12 cellular contexts compared by ENCODE assay signal in the genomic region with DNA sequence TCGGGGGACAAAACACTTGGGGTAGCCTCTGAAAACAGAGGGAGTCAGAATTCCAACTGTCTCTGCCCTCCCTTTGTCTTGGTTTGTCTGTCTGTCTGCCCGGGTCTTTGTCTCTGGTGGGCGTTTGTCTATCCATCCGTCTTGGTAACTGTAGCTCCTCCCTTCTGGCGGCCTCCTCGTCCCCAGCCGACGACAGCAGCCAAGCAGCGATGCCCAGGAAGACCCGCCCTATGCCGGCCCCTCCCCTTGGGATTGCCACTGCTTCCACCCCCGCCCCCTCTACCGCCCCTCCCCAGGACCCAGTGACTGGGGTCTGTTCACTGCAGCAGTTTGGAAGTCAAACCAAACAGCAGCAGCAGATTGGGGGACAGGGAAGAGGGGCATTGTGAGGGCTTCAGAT. TPM values are rescaled to one million over a fixed set of nuclear protein-coding genes. Genes with fewer than 3 reads are reported as not detected.
A peak's percentile ranks its signal among the peaks of the same experiment; 100 is the strongest.
DNase-seq lines count a peak whose midpoint lies in the region; ATAC-seq and TF ChIP-seq lines count a peak whose summit lies in the region.
"Had no signal": no experiment of that assay in that cellular context is flagged by ENCODE, and none has a peak within 500 bp of the region (broad histone marks: within the 10 kb centered on the region; RNA-seq: fewer than 3 reads in every experiment).

No MANE protein-coding gene starts in this region.

- TF ChIP-seq EP300 in transverse colon (IDR thresholded peaks at IDR 0.05; ENCODE audit: low read depth) = no peak

- H3K4me3 Mint-ChIP-seq in activated naive CD4-positive, alpha-beta T cell treated with anti-CD3 and anti-CD28 coated beads, Interleukin-2, amount 50 U/mL, for 24 hours = peak overlapping the region; percentile 31
- peak overlapping the region; percentile 32 for H3K4me3 Mint-ChIP-seq in activated T-helper 1 cell treated with anti-CD3 and anti-CD28 coated beads, Interleukin-12 subunit alpha, Interleukin-12 subunit beta, Interleukin-2, Interleukin-4 antibody, amounts not matched to agents 30 ng/mL and 10 ng/mL and 1 ng/mL, durations not matched to agents 14 hours and 24 hours and 36 hours

- no peak overlapping the region for H3K4me3 ChIP-seq in transverse colon

- H3K9me3 Mint-ChIP-seq in activated naive CD4-positive, alpha-beta T cell treated with anti-CD3 and anti-CD28 coated beads, Interleukin-2, amount 50 U/mL, for 24 hours = no peaks in the 10 kb centered on the region
- H3K9me3 Mint-ChIP-seq in activated naive CD4-positive, alpha-beta T cell treated with anti-CD3 and anti-CD28 coated beads, Interleukin-2, amount 50 U/mL, for 72 hours = no peaks in the 10 kb centered on the region
- H3K9me3 Mint-ChIP-seq in activated T-helper 1 cell treated with anti-CD3 and anti-CD28 coated beads, Interleukin-12 subunit alpha, Interleukin-12 subunit beta, Interleukin-2, Interleukin-4 antibody, amounts not matched to agents 30 ng/mL and 10 ng/mL and 1 ng/mL, durations not matched to agents 14 hours and 24 hours and 36 hours = no peaks in the 10 kb centered on the region
- H3K9me3 Mint-ChIP-seq: activated T-cell treated with anti-CD3 and anti-CD28 coated beads, Interleukin-2, amount 50 U/mL, for 4 hours had no signal

- H3K36me3 ChIP-seq in transverse colon = no peaks in the 10 kb centered on the region

- H3K27me3 ChIP-seq in transverse colon = no peaks in the 10 kb centered on the region
- H3K27me3 ChIP-seq: dorsolateral prefrontal cortex had no signal

- TF ChIP-seq CTCF in transverse colon (IDR thresholded peaks at IDR 0.05) = no peak

- H3K36me3 Mint-ChIP-seq in activated naive CD4-positive, alpha-beta T cell treated with anti-CD3 and anti-CD28 coated beads, Interleukin-2, amount 50 U/mL, for 24 hours = no peaks in the 10 kb centered on the region
- no peaks in the 10 kb centered on the region for H3K36me3 Mint-ChIP-seq in activated naive CD4-positive, alpha-beta T cell treated with anti-CD3 and anti-CD28 coated beads, Interleukin-2, amount 50 U/mL, for 72 hours
- peaks cover 4% of the 10 kb centered on the region for H3K36me3 Mint-ChIP-seq in activated T-helper 1 cell treated with anti-CD3 and anti-CD28 coated beads, Interleukin-12 subunit alpha, Interleukin-12 subunit beta, Interleukin-2, Interleukin-4 antibody, amounts not matched to agents 30 ng/mL and 10 ng/mL and 1 ng/mL, durations not matched to agents 14 hours and 24 hours and 36 hours (ENCODE audit: low read depth)

- no peak for ATAC-seq in activated naive CD4-positive, alpha-beta T cell treated with anti-CD3 and anti-CD28 coated beads, Interleukin-2, amount 50 U/mL, for 72 hours
- ATAC-seq in GM18520 (IDR thresholded peaks at IDR 0.05; ENCODE audit: unreplicated experiment) = no peak
- ATAC-seq: activated T-cell treated with anti-CD3 and anti-CD28 coated beads, Interleukin-2, amount 50 U/mL, for 4 hours had no signal

- no peaks in the 10 kb centered on the region for H3K27me3 Mint-ChIP-seq in activated naive CD4-positive, alpha-beta T cell treated with anti-CD3 and anti-CD28 coated beads, Interleukin-2, amount 50 U/mL, for 24 hours
- H3K27me3 Mint-ChIP-seq in activated T-helper 1 cell treated with anti-CD3 and anti-CD28 coated beads, Interleukin-12 subunit alpha, Interleukin-12 subunit beta, Interleukin-2, Interleukin-4 antibody, amounts not matched to agents 30 ng/mL and 10 ng/mL and 1 ng/mL, durations not matched to agents 14 hours and 24 hours and 36 hours (ENCODE audit: insufficient read depth) = no peaks in the 10 kb centered on the region

- TF ChIP-seq POLR2A in transverse colon (IDR thresholded peaks at IDR 0.05) = no peak

- no peaks in the 10 kb centered on the region for H3K9me3 ChIP-seq in transverse colon

- in situ Hi-C loops in transverse colon (cut with MboI; ENCODE audit: low pct_ligation_motif_present in 1 of 4, low pct_unique_long_range_greater_than_20kb in 1 of 4, low sequenced_read_pairs in 3 of 4) = no loop called here

- no peak overlapping the region for H3K27ac Mint-ChIP-seq in activated naive CD4-positive, alpha-beta T cell treated with anti-CD3 and anti-CD28 coated beads, Interleukin-2, amount 50 U/mL, for 24 hours
- no peak overlapping the region for H3K27ac Mint-ChIP-seq in activated naive CD4-positive, alpha-beta T cell treated with anti-CD3 and anti-CD28 coated beads, Interleukin-2, amount 50 U/mL, for 72 hours
- H3K27ac Mint-ChIP-seq in activated T-helper 1 cell treated with anti-CD3 and anti-CD28 coated beads, Interleukin-12 subunit alpha, Interleukin-12 subunit beta, Interleukin-2, Interleukin-4 antibody, amounts not matched to agents 30 ng/mL and 10 ng/mL and 1 ng/mL, durations not matched to agents 14 hours and 24 hours and 36 hours = no peak overlapping the region

- H3K4me1 Mint-ChIP-seq in activated naive CD4-positive, alpha-beta T cell treated with anti-CD3 and anti-CD28 coated beads, Interleukin-2, amount 50 U/mL, for 24 hours = peaks cover 65% of the 10 kb centered on the region
- H3K4me1 Mint-ChIP-seq in activated T-helper 1 cell treated with anti-CD3 and anti-CD28 coated beads, Interleukin-12 subunit alpha, Interleukin-12 subunit beta, Interleukin-2, Interleukin-4 antibody, amounts not matched to agents 30 ng/mL and 10 ng/mL and 1 ng/mL, durations not matched to agents 14 hours and 24 hours and 36 hours (ENCODE audit: low read depth) = peaks cover 65% of the 10 kb centered on the region

- peaks cover 25 to 45% (median 39%) of the 10 kb centered on the region in 4 donors for H3K4me1 ChIP-seq in transverse colon

- intact Hi-C loops in activated T-helper 1 cell treated with anti-CD3 and anti-CD28 coated beads, Interleukin-12 subunit alpha, Interleukin-12 subunit beta, Interleukin-2, Interleukin-4 antibody, amounts not matched to agents 30 ng/mL and 10 ng/mL and 1 ng/mL, durations not matched to agents 14 hours and 24 hours and 36 hours (cut with micrococcal nuclease) = no loop called here
- intact Hi-C loops in transverse colon (cut with DNase I; ENCODE audit: low total_unique reads) = no loop called here

- H3K27ac ChIP-seq in transverse colon = peak overlapping the region; percentile 18 to 93 (median 80)
- H3K27ac ChIP-seq: C4-2B had no signal

- 36% methylated on average over 11 of the region's 13 CpGs; no CpG with 5 or more reads in 1 of the 2 donors for WGBS in transverse colon (ENCODE audit: low coverage in 1 of 2), 2 donors

- DNase-seq in activated naive CD4-positive, alpha-beta T cell treated with anti-CD3 and anti-CD28 coated beads, Interleukin-2, amount 50 U/mL, for 72 hours (ENCODE audit: low spot score in 2 of 2) = no peak
- DNase-seq in activated T-helper 1 cell treated with anti-CD3 and anti-CD28 coated beads, Interleukin-12 subunit alpha, Interleukin-12 subunit beta, Interleukin-2, Interleukin-4 antibody, amounts not matched to agents 30 ng/mL and 10 ng/mL and 1 ng/mL, durations not matched to agents 14 hours and 24 hours and 36 hours (ENCODE audit: low spot score) = no peak
- DNase-seq in islet precursor cell (peak; percentile 91), transverse colon (peak; percentile 43), NCI-H446 treated with DMSO at 0.1 percent for 48 hours (lab: John Stamatoyannopoulos, UW) (no peak)
- no peak for DNase-seq in activated CD8-positive, alpha-beta memory T cell treated with anti-CD3 and anti-CD28 coated beads, Interleukin-2, amount 50 U/mL, for 4 hours
- DNase-seq: activated T-cell treated with anti-CD3 and anti-CD28 coated beads, Interleukin-2, amount 50 U/mL, for 4 hours; dorsolateral prefrontal cortex; NCI-H187 had no signal

RNA-seq across cellular contexts. Expression of a gene that starts 2.2 kb away (rescaled TPM):
- total RNA-seq in activated naive CD4-positive, alpha-beta T cell treated with anti-CD3 and anti-CD28 coated beads, Interleukin-2, amount 50 U/mL, for 72 hours = 10 to 100 TPM; 15.5 to 23.5 TPM
- total RNA-seq in activated T-helper 1 cell treated with anti-CD3 and anti-CD28 coated beads, Interleukin-12 subunit alpha, Interleukin-12 subunit beta, Interleukin-2, Interleukin-4 antibody, amounts not matched to agents 30 ng/mL and 10 ng/mL and 1 ng/mL, durations not matched to agents 14 hours and 24 hours and 36 hours = 58.6 and 61.6 TPM in 2 replicates
- 10 to 100 TPM in 1 of 4 donors, 1 to 10 TPM in 2, not detected in 1; 2.6 to 15.4 (median 7.6) TPM for total RNA-seq in transverse colon

RNA-seq across cellular contexts. Expression of a gene that starts 27.2 kb away (rescaled TPM):
- 10 to 100 TPM; 71.4 to 76.3 TPM for total RNA-seq in activated naive CD4-positive, alpha-beta T cell treated with anti-CD3 and anti-CD28 coated beads, Interleukin-2, amount 50 U/mL, for 72 hours
- total RNA-seq in activated T-helper 1 cell treated with anti-CD3 and anti-CD28 coated beads, Interleukin-12 subunit alpha, Interleukin-12 subunit beta, Interleukin-2, Interleukin-4 antibody, amounts not matched to agents 30 ng/mL and 10 ng/mL and 1 ng/mL, durations not matched to agents 14 hours and 24 hours and 36 hours = 258 and 266 TPM in 2 replicates
- total RNA-seq in transverse colon = 1 to 10 TPM in 3 of 4 donors, under 1 TPM in 1; 0.60 to 8.3 (median 2.9) TPM

RNA-seq across cellular contexts. Expression of a gene that starts 33.9 kb away (rescaled TPM):
- 10 to 100 TPM; 32.8 to 76.3 TPM for total RNA-seq in activated naive CD4-positive, alpha-beta T cell treated with anti-CD3 and anti-CD28 coated beads, Interleukin-2, amount 50 U/mL, for 72 hours
- total RNA-seq in activated T-helper 1 cell treated with anti-CD3 and anti-CD28 coated beads, Interleukin-12 subunit alpha, Interleukin-12 subunit beta, Interleukin-2, Interleukin-4 antibody, amounts not matched to agents 30 ng/mL and 10 ng/mL and 1 ng/mL, durations not matched to agents 14 hours and 24 hours and 36 hours = 61.2 and 68.4 TPM in 2 replicates
- 10 to 100 TPM in 3 of 4 donors, 1 to 10 TPM in 1; 6.5 to 31.8 (median 18.8) TPM for total RNA-seq in transverse colon

RNA-seq across cellular contexts. Expression of a gene that starts 53.5 kb away (rescaled TPM):
- 10 to 100 TPM; 24.4 to 55.8 TPM for total RNA-seq in activated naive CD4-positive, alpha-beta T cell treated with anti-CD3 and anti-CD28 coated beads, Interleukin-2, amount 50 U/mL, for 72 hours
- 21.7 and 22.6 TPM in 2 replicates for total RNA-seq in activated T-helper 1 cell treated with anti-CD3 and anti-CD28 coated beads, Interleukin-12 subunit alpha, Interleukin-12 subunit beta, Interleukin-2, Interleukin-4 antibody, amounts not matched to agents 30 ng/mL and 10 ng/mL and 1 ng/mL, durations not matched to agents 14 hours and 24 hours and 36 hours
- total RNA-seq in transverse colon = 100 to 1,000 TPM in 1 of 4 donors, 10 to 100 TPM in 3; 29.1 to 142 (median 39.2) TPM

RNA-seq across cellular contexts. Expression of a gene that starts 53.7 kb away (rescaled TPM):
- 10 to 100 TPM; 36.8 to 43.2 TPM for total RNA-seq in activated naive CD4-positive, alpha-beta T cell treated with anti-CD3 and anti-CD28 coated beads, Interleukin-2, amount 50 U/mL, for 72 hours
- total RNA-seq in activated T-helper 1 cell treated with anti-CD3 and anti-CD28 coated beads, Interleukin-12 subunit alpha, Interleukin-12 subunit beta, Interleukin-2, Interleukin-4 antibody, amounts not matched to agents 30 ng/mL and 10 ng/mL and 1 ng/mL, durations not matched to agents 14 hours and 24 hours and 36 hours = 48.1 and 52.8 TPM in 2 replicates
- 10 to 100 TPM in 3 of 4 donors, 1 to 10 TPM in 1; 9.7 to 21.9 (median 16.3) TPM for total RNA-seq in transverse colon

Comparison
In these comparisons a context has a peak if more than half of its experiments do, and no peak if none do; other contexts are left out.
1. DNase-seq: peak in islet precursor cell (single experiment) and transverse colon (single experiment); none in activated naive CD4-positive, alpha-beta T cell treated with anti-CD3 and anti-CD28 coated beads, Interleukin-2, amount 50 U/mL, for 72 hours (0 of 2), activated T-helper 1 cell treated with anti-CD3 and anti-CD28 coated beads, Interleukin-12 subunit alpha, Interleukin-12 subunit beta, Interleukin-2, Interleukin-4 antibody, amounts not matched to agents 30 ng/mL and 10 ng/mL and 1 ng/mL, durations not matched to agents 14 hours and 24 hours and 36 hours (single experiment), NCI-H446 treated with DMSO at 0.1 percent for 48 hours (single experiment) and activated CD8-positive, alpha-beta memory T cell treated with anti-CD3 and anti-CD28 coated beads, Interleukin-2, amount 50 U/mL, for 4 hours (single experiment).
2. RNA of a gene that starts 27.2 kb away (total RNA-seq): 258 to 266 TPM in activated T-helper 1 cell treated with anti-CD3 and anti-CD28 coated beads, Interleukin-12 subunit alpha, Interleukin-12 subunit beta, Interleukin-2, Interleukin-4 antibody, amounts not matched to agents 30 ng/mL and 10 ng/mL and 1 ng/mL, durations not matched to agents 14 hours and 24 hours and 36 hours and 71.4 to 76.3 TPM in activated naive CD4-positive, alpha-beta T cell treated with anti-CD3 and anti-CD28 coated beads, Interleukin-2, amount 50 U/mL, for 72 hours; 0.60 to 8.3 TPM in transverse colon; every median in the first group is over 4 times any median in the second.